Comparison of ENCODE assay signal across 11 cellular contexts in the genomic region with DNA sequence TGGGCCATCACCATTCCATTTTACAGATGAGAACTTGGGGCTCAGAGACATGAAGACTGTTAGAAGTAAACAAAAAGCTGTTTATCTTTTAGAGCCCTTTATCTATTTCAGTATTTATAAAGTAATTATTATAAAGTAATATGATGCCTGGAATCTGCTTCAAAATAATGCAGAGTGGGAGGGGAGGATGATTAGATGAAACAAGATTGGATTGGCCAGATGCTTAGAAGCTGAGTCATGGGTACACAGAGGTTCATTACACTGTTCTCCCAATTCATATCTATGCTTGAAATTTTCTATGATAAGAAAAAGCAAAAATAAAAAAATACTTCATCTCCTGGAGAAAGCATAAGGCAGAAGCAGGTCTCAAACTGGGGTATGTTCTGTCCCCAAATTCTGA. TPM values are rescaled to one million over a fixed set of nuclear protein-coding genes. Genes with fewer than 3 reads are reported as not detected.
DNase-seq lines count a peak whose midpoint lies in the region; ATAC-seq and TF ChIP-seq lines count a peak whose summit lies in the region.
"Had no signal": no experiment of that assay in that cellular context is flagged by ENCODE, and none has a peak within 500 bp of the region (broad histone marks: within the 10 kb centered on the region; RNA-seq: fewer than 3 reads in every experiment).

No MANE protein-coding gene starts in this region.

- TF ChIP-seq CTCF in cardiac muscle cell (IDR thresholded peaks at IDR 0.05; ENCODE audit: low read depth, low read length) (no peak), left lung (IDR thresholded peaks at IDR 0.05) (no peak), uterus (IDR thresholded peaks at IDR 0.05) (no peak)

- no peaks in the 10 kb centered on the region for H3K36me3 Mint-ChIP-seq in stimulated activated naive B cell treated with anti-CD40 and anti-IgM and Interleukin-4, amounts not matched to agents 10 μg/mL and 1 μg/mL and 100 μg/mL, for 72 hours

- peak overlapping the region; percentile 18 for H3K27ac ChIP-seq in cardiac muscle cell
- peak overlapping the region; percentile 16 to 48 for H3K27ac ChIP-seq in left lung
- peak overlapping the region; percentile 45 to 51 for H3K27ac ChIP-seq in uterus

- DNase-seq in cardiac muscle cell (ENCODE audit: low read depth in 1 of 2, low spot score in 1 of 2) (peak in 1 of 2 donors; percentile 47), Right ventricle myocardium superior (no peak), astrocyte of the hippocampus (ENCODE audit: low read depth, low spot score) (peak; percentile 59), left lung (no peak), uterus (no peak), iPS-NIHi7 (ENCODE audit: extremely low spot score) (no peak)
- no peak for DNase-seq in stimulated activated naive B cell treated with anti-CD40 and anti-IgM and Interleukin-4, amounts not matched to agents 10 μg/mL and 1 μg/mL and 100 μg/mL, for 72 hours
- DNase-seq: activated T-cell treated with anti-CD3 and anti-CD28 coated beads for 4 hours, NCI-H510A had no signal

- intact Hi-C loops in Right ventricle myocardium superior (cut with DNase I) (no loop called here), left lung (cut with DNase I) (no loop called here), uterus (cut with DNase I; ENCODE audit: low total_unique reads) (no loop called here)

- H3K36me3 ChIP-seq in cardiac muscle cell = no peaks in the 10 kb centered on the region
- no peaks in the 10 kb centered on the region for H3K36me3 ChIP-seq in left lung
- no peaks in the 10 kb centered on the region for H3K36me3 ChIP-seq in uterus

- H3K27ac Mint-ChIP-seq in stimulated activated naive B cell treated with anti-CD40 and anti-IgM and Interleukin-4, amounts not matched to agents 10 μg/mL and 1 μg/mL and 100 μg/mL, for 72 hours = no peak overlapping the region
- H3K27ac Mint-ChIP-seq: dendritic cell treated with granulocyte-macrophage colony-stimulating factor and Interleukin-4, amounts not matched to agents 40 ng/mL and 50 ng/mL, for 4 days had no signal

- H3K27me3 Mint-ChIP-seq in stimulated activated naive B cell treated with anti-CD40 and anti-IgM and Interleukin-4, amounts not matched to agents 10 μg/mL and 1 μg/mL and 100 μg/mL, for 72 hours = no peaks in the 10 kb centered on the region
- H3K27me3 Mint-ChIP-seq: dendritic cell treated with granulocyte-macrophage colony-stimulating factor and Interleukin-4, amounts not matched to agents 40 ng/mL and 50 ng/mL, for 4 days had no signal

- no peak for ATAC-seq in Right ventricle myocardium superior (ENCODE audit: poor library complexity)
- ATAC-seq in left lung = peak; percentile 54
- no peak for ATAC-seq in stimulated activated naive B cell treated with anti-CD40 and anti-IgM and Interleukin-4, amounts not matched to agents 10 μg/mL and 1 μg/mL and 100 μg/mL, for 72 hours (replicated peaks)
- no peak for ATAC-seq in HG03520 (IDR thresholded peaks at IDR 0.05; ENCODE audit: unreplicated experiment)

- no peak for TF ChIP-seq POLR2A in uterus (IDR thresholded peaks at IDR 0.05)

- H3K4me1 ChIP-seq in cardiac muscle cell (ENCODE audit: low read depth) (peaks cover 48% of the 10 kb centered on the region), left lung (peaks cover 8 to 39% of the 10 kb centered on the region in 2 donors), uterus (peaks cover 6 to 9% of the 10 kb centered on the region in 2 donors)

- H3K27me3 ChIP-seq in cardiac muscle cell = no peaks in the 10 kb centered on the region
- no peaks in the 10 kb centered on the region for H3K27me3 ChIP-seq in left lung
- H3K27me3 ChIP-seq in uterus = no peaks in the 10 kb centered on the region

- H3K4me3 ChIP-seq in cardiac muscle cell (no peak overlapping the region), left lung (no peak overlapping the region), uterus (no peak overlapping the region)

- H3K4me1 Mint-ChIP-seq in stimulated activated naive B cell treated with anti-CD40 and anti-IgM and Interleukin-4, amounts not matched to agents 10 μg/mL and 1 μg/mL and 100 μg/mL, for 72 hours = peaks cover 10 to 11% of the 10 kb centered on the region in 2 donors

- H3K9me3 Mint-ChIP-seq in stimulated activated naive B cell treated with anti-CD40 and anti-IgM and Interleukin-4, amounts not matched to agents 10 μg/mL and 1 μg/mL and 100 μg/mL, for 72 hours = no peaks in the 10 kb centered on the region
- H3K9me3 Mint-ChIP-seq: dendritic cell treated with granulocyte-macrophage colony-stimulating factor and Interleukin-4, amounts not matched to agents 40 ng/mL and 50 ng/mL, for 4 days had no signal

- no peaks in the 10 kb centered on the region for H3K9me3 ChIP-seq in cardiac muscle cell (ENCODE audit: low read depth)
- H3K9me3 ChIP-seq in left lung = no peaks in the 10 kb centered on the region
- H3K9me3 ChIP-seq in uterus = no peaks in the 10 kb centered on the region

- no peak overlapping the region for H3K4me3 Mint-ChIP-seq in stimulated activated naive B cell treated with anti-CD40 and anti-IgM and Interleukin-4, amounts not matched to agents 10 μg/mL and 1 μg/mL and 100 μg/mL, for 72 hours
- H3K4me3 Mint-ChIP-seq: dendritic cell treated with granulocyte-macrophage colony-stimulating factor and Interleukin-4, amounts not matched to agents 40 ng/mL and 50 ng/mL, for 4 days had no signal

RNA-seq across cellular contexts. Expression of gene TOM1L2, which starts 29.4 kb away (rescaled TPM):
- total RNA-seq in cardiac muscle cell = 49.9 and 145 TPM in 2 replicates
- 46.4 and 55.2 TPM in 2 replicates for polyA plus RNA-seq in cardiac muscle cell
- 253 TPM for total RNA-seq in Right ventricle myocardium superior
- 10 to 100 TPM; 56.4 to 71.2 TPM for total RNA-seq in left lung
- 10 to 100 TPM; 15.6 to 85.9 (median 34.9) TPM for total RNA-seq in uterus

RNA-seq across cellular contexts. Expression of gene DRC3, which starts 29.8 kb away (rescaled TPM):
- total RNA-seq in cardiac muscle cell = 0.18 and 0.21 TPM in 2 replicates
- 2.4 and 4.1 TPM in 2 replicates for polyA plus RNA-seq in cardiac muscle cell
- 1.4 TPM for total RNA-seq in Right ventricle myocardium superior
- 1 to 10 TPM; 3.6 to 7.6 TPM for total RNA-seq in left lung
- 10 to 100 TPM in 3 of 4 donors, 1 to 10 TPM in 1; 7.7 to 18.5 (median 13.6) TPM for total RNA-seq in uterus
